ENCODE assay signal across 18 cellular contexts in genomic region chr4:186772936-186773335, GRCh38. TPM values are rescaled to one million over a fixed set of nuclear protein-coding genes. Genes with fewer than 3 reads are reported as not detected.
DNase-seq lines count a peak whose midpoint lies in the region; ATAC-seq, FAIRE-seq and TF ChIP-seq lines count a peak whose summit lies in the region.
"Had no signal": no experiment of that assay in that cellular context is flagged by ENCODE, and none has a peak within 500 bp of the region (broad histone marks: within the 10 kb centered on the region; RNA-seq: fewer than 3 reads in every experiment).

No MANE protein-coding gene starts in this region.

- TF ChIP-seq POLR2A in A549 (IDR thresholded peaks at IDR 0.05; ENCODE audit: low read length) (no peak), IMR-90 (IDR thresholded peaks at IDR 0.05; ENCODE audit: low read depth, low read length) (no peak)

- H3K56ac ChIP-seq in IMR-90 (ENCODE audit: extremely low read depth, insufficient read depth, low read length) = no peak overlapping the region

- CTCF ChIA-PET in A549 (lab: Yijun Ruan, JAX) (no interaction called here), IMR-90 (lab: Yijun Ruan, JAX) (no interaction called here)

- peak overlapping the region; percentile 32; the same call in 2 of the 3 replicates for H2BK15ac ChIP-seq in IMR-90 (ENCODE audit: low read depth, low read length)

- peak overlapping the region; percentile 6; the same call in 1 of the 2 replicates for H3K14ac ChIP-seq in IMR-90 (replicated peaks; ENCODE audit: low read depth, low read length)

- H4K20me1 ChIP-seq in IMR-90 (ENCODE audit: insufficient read depth, low read length) = no peaks in the 10 kb centered on the region
- H4K20me1 ChIP-seq in fibroblast of lung (ENCODE audit: control insufficient read depth, extremely low read depth, insufficient read depth, low read length) = no peaks in the 10 kb centered on the region

- peak overlapping the region; percentile 32; the same call in 1 of the 2 replicates for H3K18ac ChIP-seq in IMR-90 (ENCODE audit: low read depth, low read length)

- H3K36me3 ChIP-seq in IMR-90 (ENCODE audit: control insufficient read depth, insufficient read depth, low read length) (no peaks in the 10 kb centered on the region), brain microvascular endothelial cell (replicated peaks) (no peaks in the 10 kb centered on the region), fibroblast of lung (ENCODE audit: control insufficient read depth, insufficient read depth, low read length) (no peaks in the 10 kb centered on the region)

- H3K27ac ChIP-seq in A549 (peak overlapping the region in 1 of 2 experiments; percentile 64; a peak in 1 of 6 replicates), IMR-90 (ENCODE audit: insufficient read depth, low read length) (no peak overlapping the region), brain microvascular endothelial cell (peak overlapping the region; percentile 43), fibroblast of lung (ENCODE audit: insufficient read depth, low read length) (no peak overlapping the region)

- no peak for TF ChIP-seq EP300 in A549 (IDR thresholded peaks at IDR 0.05)

- H3K9me1 ChIP-seq in IMR-90 (ENCODE audit: insufficient read depth, low read length) = peaks cover 6% of the 10 kb centered on the region

- peak overlapping the region; percentile 35 for H4K91ac ChIP-seq in IMR-90 (ENCODE audit: insufficient read depth, low read depth, low read length)

- TF ChIP-seq CTCF in A549 (IDR thresholded peaks at IDR 0.05) = no peak
- TF ChIP-seq CTCF in IMR-90 (conservative IDR thresholded peaks at IDR 0.05; ENCODE audit: low read depth, low read length) = no peak
- TF ChIP-seq CTCF in brain microvascular endothelial cell (IDR thresholded peaks at IDR 0.05; ENCODE audit: low read depth, low read length, missing control alignments) = no peak
- TF ChIP-seq CTCF in fibroblast of lung (conservative IDR thresholded peaks at IDR 0.05 in 1 of 2, IDR thresholded peaks at IDR 0.05 in 1 of 2; ENCODE audit: low read depth in 1 of 2, low read length in 2 of 2) = no peak

- H3K4me2 ChIP-seq in A549 = peak overlapping the region; percentile 43
- peak overlapping the region; percentile 28; the same call in 1 of the 2 replicates for H3K4me2 ChIP-seq in IMR-90 (ENCODE audit: low read depth, low read length)
- H3K4me2 ChIP-seq in fibroblast of lung (ENCODE audit: extremely low read depth, insufficient read depth, low read length) = no peak overlapping the region

- H2AFZ ChIP-seq in IMR-90 (replicated peaks; ENCODE audit: low read length, poor library complexity) = no peak overlapping the region
- H2AFZ ChIP-seq in fibroblast of lung (ENCODE audit: low read length) = no peak overlapping the region

- no TSS peak for BruUV-seq in IMR-90 (replicated peaks; lab: Mats Ljungman, UMichigan)

- H3K4me3 ChIP-seq in A549 (no peak overlapping the region), IMR-90 (ENCODE audit: insufficient read depth, low read depth, low read length) (no peak overlapping the region), brain microvascular endothelial cell (ENCODE audit: low read depth, low read length) (no peak overlapping the region), fibroblast of lung (replicated peaks in 1 of 4; ENCODE audit: control extremely low read depth in 1 of 4, insufficient read depth in 1 of 4, low read depth in 3 of 4, low read length in 4 of 4) (no peak overlapping the region)

- no peak for FAIRE-seq in A549 (lab: Jason Lieb, UNC)
- FAIRE-seq: D721Med, GM12892, GM19239 had no signal

- no peaks in the 10 kb centered on the region for H3K9me3 ChIP-seq in A549
- no peaks in the 10 kb centered on the region for H3K9me3 ChIP-seq in IMR-90 (ENCODE audit: control insufficient read depth, insufficient read depth, low read length)
- no peaks in the 10 kb centered on the region for H3K9me3 ChIP-seq in fibroblast of lung (ENCODE audit: control insufficient read depth, insufficient read depth, low read depth, low read length)

- peak overlapping the region; percentile 57 for H2BK5ac ChIP-seq in IMR-90 (ENCODE audit: low read depth, low read length, poor library complexity, severe bottlenecking)

- peak overlapping the region; percentile 44; the same call in 1 of the 2 replicates for H4K5ac ChIP-seq in IMR-90 (ENCODE audit: low read depth, low read length)

- peak overlapping the region; percentile 36; the same call in 1 of the 2 replicates for H3K4ac ChIP-seq in IMR-90 (ENCODE audit: low read depth, low read length)

- H4K8ac ChIP-seq in IMR-90 (ENCODE audit: low read depth in 2 of 2, low read length in 2 of 2) = peak overlapping the region in 1 of 2 experiments; percentile 42; a peak in 1 of 4 replicates

- H3K27me3 ChIP-seq in IMR-90 (ENCODE audit: control insufficient read depth, insufficient read depth, low read length) = no peaks in the 10 kb centered on the region
- H3K27me3 ChIP-seq in brain microvascular endothelial cell (replicated peaks) = no peaks in the 10 kb centered on the region
- H3K27me3 ChIP-seq in fibroblast of lung (ENCODE audit: control insufficient read depth, insufficient read depth, low read length) = no peaks in the 10 kb centered on the region

- peak in 1 of 2 experiments; percentile 53; a peak in 3 of 6 replicates for ATAC-seq in A549
- ATAC-seq in IMR-90 (ENCODE audit: low read depth) = no peak
- ATAC-seq in GM18511 (IDR thresholded peaks at IDR 0.05; ENCODE audit: unreplicated experiment) = no peak
- ATAC-seq in HG02642 (IDR thresholded peaks at IDR 0.05; ENCODE audit: poor library complexity, unreplicated experiment) = no peak
- ATAC-seq: CD8-positive, alpha-beta T cell had no signal

- H3K79me1 ChIP-seq in IMR-90 (ENCODE audit: low read depth in 1 of 2, low read length in 2 of 2) = no peaks in the 10 kb centered on the region

- no peak for TF ChIP-seq RAD21 in A549 (conservative IDR thresholded peaks at IDR 0.05 in 1 of 2, IDR thresholded peaks at IDR 0.05 in 1 of 2)
- no peak for TF ChIP-seq RAD21 in IMR-90 (IDR thresholded peaks at IDR 0.05; ENCODE audit: low read length)

- DNase-seq in A549 (ENCODE audit: low read depth in 1 of 2, low spot score in 1 of 2) (peak in 1 of 2 experiments; percentile 69), IMR-90 (peak; percentile 86), brain microvascular endothelial cell (peak; percentile 79), fibroblast of lung (ENCODE audit: low read depth in 2 of 2) (peak; percentile 18 to 78), NOMO-1 (lab: John Stamatoyannopoulos, UW; ENCODE audit: unreplicated experiment in 2 of 2) (no peak), posterior cingulate gyrus (no peak)
- DNase-seq: CD8-positive, alpha-beta T cell; COR-L47; DND-41; GDM1; GOT3; H9 had no signal

- dilution Hi-C loops in IMR-90 (cut with HindIII; ENCODE audit: low sequenced_read_pairs, unreplicated experiment) = no loop called here

- 46% methylated on average over 9 of the region's 9 CpGs for WGBS in A549 (ENCODE audit: missing lambda C conversion rate)
- 0% methylated on average over 1 of the region's 9 CpGs; no CpG with 5 or more reads in 1 of the 2 experiments for WGBS in IMR-90 (ENCODE audit: extremely low coverage in 2 of 2, insufficient read length in 1 of 2), 2 experiments

- no peak overlapping the region for H3K23ac ChIP-seq in IMR-90 (ENCODE audit: low read depth, low read length)

- intact Hi-C loops in IMR-90 (cut with micrococcal nuclease) (loop anchor here (2.0 kb wide), 1 partner anchor 46 kb away; no protein-coding TSS in a partner anchor), posterior cingulate gyrus (cut with DNase I) (no loop called here)

- no peak overlapping the region for H2AK9ac ChIP-seq in IMR-90 (replicated peaks; ENCODE audit: low read depth, low read length, poor library complexity)

- no peaks in the 10 kb centered on the region for H3K79me2 ChIP-seq in fibroblast of lung (ENCODE audit: control insufficient read depth, insufficient read depth, low read length)

- H3K9ac ChIP-seq in IMR-90 (ENCODE audit: low read depth, low read length) (no peak overlapping the region; the same call in 1 of the 2 replicates), fibroblast of lung (ENCODE audit: insufficient read depth, low read length) (no peak overlapping the region)

- peaks cover 26% of the 10 kb centered on the region; the same call in 2 of the 3 replicates for H3K4me1 ChIP-seq in A549
- peaks cover 13% of the 10 kb centered on the region for H3K4me1 ChIP-seq in IMR-90 (ENCODE audit: control insufficient read depth, insufficient read depth, low read length)
- H3K4me1 ChIP-seq in fibroblast of lung (ENCODE audit: control insufficient read depth, extremely low read depth, insufficient read depth, low read length) = peaks cover 13% of the 10 kb centered on the region

- no peak overlapping the region; the same call in 1 of the 2 replicates for H2AK5ac ChIP-seq in IMR-90 (ENCODE audit: low read depth, low read length)

- POLR2A ChIA-PET in A549 (lab: Yijun Ruan, JAX) = no interaction called here
- POLR2A ChIA-PET in IMR-90 (lab: Charles Lee; ENCODE audit: unreplicated experiment) = no interaction called here

- H2BK20ac ChIP-seq in IMR-90 (ENCODE audit: low read depth, low read length) = peak overlapping the region; percentile 49

- in situ Hi-C loops in IMR-90 (cut with MboI; ENCODE audit: low sequenced_read_pairs) (no loop called here), brain microvascular endothelial cell (cut with HindIII; ENCODE audit: low pct_ligation_motif_present, low sequenced_read_pairs) (no loop called here)

- peak overlapping the region; percentile 17 for H2BK120ac ChIP-seq in IMR-90 (ENCODE audit: low read depth, low read length)

TF ChIP-seq in A549, 52 proteins besides CTCF, POLR2A, EP300 and RAD21:
- TF ChIP-seq RCOR1 (IDR thresholded peaks at IDR 0.05; ENCODE audit: low read depth, low read length) = no peak
- no peak for TF ChIP-seq FOSL2 (IDR thresholded peaks at IDR 0.05)
- peak; percentile 65 for TF ChIP-seq FOSL2 (CRISPR knock-in tag; IDR thresholded peaks at IDR 0.05)

TF ChIP-seq in IMR-90, 13 proteins besides CTCF, POLR2A, EP300 and RAD21 (continues in another document):
- TF ChIP-seq RCOR1 (IDR thresholded peaks at IDR 0.05; ENCODE audit: insufficient replicate concordance, low read length) = no peak
- peak; percentile 47; the same call in 1 of the 2 replicates for TF ChIP-seq BHLHE40 (IDR thresholded peaks at IDR 0.05; ENCODE audit: low read depth, low read length)
- no peak for TF ChIP-seq NFE2L2 (IDR thresholded peaks at IDR 0.05; ENCODE audit: low read depth, low read length)

RNA-seq across cellular contexts. Expression of gene FAT1, which starts 49.3 kb away (rescaled TPM):
- polyA plus RNA-seq in A549 (2011; rRNA removed) = 177 and 225 TPM in 2 replicates
- 57.1 and 63.7 TPM in 2 replicates for polyA plus RNA-seq in A549 (2012; cell fraction: cytosol; rRNA removed)
- polyA plus RNA-seq in A549 (2012; cell fraction: nucleus; rRNA removed) = 201 and 278 TPM in 2 replicates
- 62.2 to 68.5 TPM (median 62.8 TPM) in 3 replicates for polyA plus RNA-seq in A549 (2017; fragmentation: RNase III; extraction: RNeasy Plus Mini Kit Qiagen cat#74134 plus additional on column Dnase treatment)
- 1,227 and 1,657 TPM in 2 replicates for polyA minus RNA-seq in A549 (2011; rRNA and poly(A)+ RNA removed)
- total RNA-seq in IMR-90 (2012; rRNA removed) = 464 and 519 TPM in 2 replicates
- polyA plus RNA-seq in IMR-90 (2012; rRNA removed) = 156 and 171 TPM in 2 replicates
- 126 and 202 TPM in 2 replicates for polyA plus RNA-seq in IMR-90 (2012; cell fraction: cytosol; rRNA removed)
- polyA plus RNA-seq in IMR-90 (2012; cell fraction: nucleus; rRNA removed; ENCODE audit: low replicate concordance) = 206 and 325 TPM in 2 replicates
- 408 and 729 TPM in 2 replicates for total RNA-seq in fibroblast of lung
- polyA plus RNA-seq in fibroblast of lung = 151 and 188 TPM in 2 replicates
- 109 and 124 TPM in 2 replicates for polyA plus RNA-seq in fibroblast of lung (2012)
- 1,250 and 1,562 TPM in 2 replicates for polyA minus RNA-seq in fibroblast of lung (ENCODE audit: low replicate concordance)
- total RNA-seq: CD8-positive, alpha-beta T cell had no signal
- polyA plus RNA-seq: CD14-positive monocyte had no signal

Comparison
In these comparisons a context has a peak if more than half of its experiments do, and no peak if none do; other contexts are left out.
1. DNase-seq: peak in IMR-90 (single experiment), brain microvascular endothelial cell (single experiment) and fibroblast of lung (2 of 2); none in NOMO-1 (0 of 2) and posterior cingulate gyrus (0 of 10).